ENCODE assay signal across 1 cellular context in genomic region chr14:69690042-69690441, GRCh38.
A peak's percentile ranks its signal among the peaks of the same experiment; 100 is the strongest.
TF ChIP-seq lines count a peak whose summit lies in the region.

No MANE protein-coding gene starts in this region.

TF ChIP-seq in HepG2, 621 proteins besides CTCF, POLR2A, EP300 and RAD21 (continued from another document and continues in another):
- TF ChIP-seq MYPOP (CRISPR knock-in tag; IDR thresholded peaks at IDR 0.05), result 0 out of 2 replicates have a peak, but pooled peaks have one; percentile 40
- peak; percentile 77; the same call in 1 of the 2 replicates for TF ChIP-seq AHDC1 (CRISPR knock-in tag; IDR thresholded peaks at IDR 0.05; ENCODE audit: borderline replicate concordance)
- TF ChIP-seq ZNF446 (CRISPR knock-in tag; IDR thresholded peaks at IDR 0.05), result no peak
- no peak for TF ChIP-seq ZBTB21 (CRISPR knock-in tag; IDR thresholded peaks at IDR 0.05)
- TF ChIP-seq FLYWCH1 (CRISPR knock-in tag; IDR thresholded peaks at IDR 0.05), result no peak
- TF ChIP-seq TOPORS (CRISPR knock-in tag; IDR thresholded peaks at IDR 0.05), result peak; percentile 26; the same call in 1 of the 2 replicates
- no peak for TF ChIP-seq CREB1 (IDR thresholded peaks at IDR 0.05)
- peak; percentile 33; the same call in 1 of the 2 replicates for TF ChIP-seq CREB1 (CRISPR knock-in tag; IDR thresholded peaks at IDR 0.05)
- TF ChIP-seq ZNF746 (CRISPR knock-in tag; IDR thresholded peaks at IDR 0.05), result peak; percentile 70; the same call in 1 of the 2 replicates
- 0 out of 2 replicates have a peak, but pooled peaks have one; percentile 35 for TF ChIP-seq ZSCAN9 (CRISPR knock-in tag; IDR thresholded peaks at IDR 0.05; ENCODE audit: borderline replicate concordance)
- TF ChIP-seq GFI1 (CRISPR knock-in tag; IDR thresholded peaks at IDR 0.05; ENCODE audit: borderline replicate concordance), result peak; percentile 39; the same call in 1 of the 2 replicates
- peak; percentile 88 for TF ChIP-seq NCOA2 (CRISPR knock-in tag; IDR thresholded peaks at IDR 0.05)
- no peak for TF ChIP-seq NFAT5 (CRISPR knock-in tag; IDR thresholded peaks at IDR 0.05)
- TF ChIP-seq FOXO4 (CRISPR knock-in tag; conservative IDR thresholded peaks at IDR 0.05), result no peak
- TF ChIP-seq ZBTB34 (CRISPR knock-in tag; IDR thresholded peaks at IDR 0.05), result peak; percentile 76; the same call in 1 of the 2 replicates
- TF ChIP-seq ZMYM3 (CRISPR knock-in tag; IDR thresholded peaks at IDR 0.05), result peak; percentile 91
- 0 out of 2 replicates have a peak, but pooled peaks have one; percentile 8 for TF ChIP-seq ZNF614 (CRISPR knock-in tag; IDR thresholded peaks at IDR 0.05; ENCODE audit: borderline replicate concordance)
- TF ChIP-seq THRA (CRISPR knock-in tag; IDR thresholded peaks at IDR 0.05; ENCODE audit: borderline replicate concordance), result peak; percentile 87
- TF ChIP-seq NFE2L2 (IDR thresholded peaks at IDR 0.05; ENCODE audit: low read length), result no peak
- TF ChIP-seq ATF1 (CRISPR knock-in tag; IDR thresholded peaks at IDR 0.05), result peak; percentile 46
- no peak for TF ChIP-seq TRIM24 (CRISPR knock-in tag; IDR thresholded peaks at IDR 0.05)
- TF ChIP-seq ERF (CRISPR knock-in tag; IDR thresholded peaks at IDR 0.05), result peak; percentile 74; the same call in 1 of the 2 replicates
- peak; percentile 79 for TF ChIP-seq SAP130 (CRISPR knock-in tag; IDR thresholded peaks at IDR 0.05; ENCODE audit: low read depth)
- no peak for TF ChIP-seq ZNF34 (CRISPR knock-in tag; IDR thresholded peaks at IDR 0.05; ENCODE audit: borderline replicate concordance)
- peak; percentile 16; the same call in 1 of the 2 replicates for TF ChIP-seq ZBTB26 (CRISPR knock-in tag; IDR thresholded peaks at IDR 0.05; ENCODE audit: borderline replicate concordance)
- TF ChIP-seq SAFB2 (CRISPR knock-in tag; IDR thresholded peaks at IDR 0.05; ENCODE audit: borderline replicate concordance, low read depth), result no peak
- peak; percentile 6; the same call in 1 of the 2 replicates for TF ChIP-seq ZNF629 (CRISPR knock-in tag; conservative IDR thresholded peaks at IDR 0.05)
- TF ChIP-seq MTF2 (CRISPR knock-in tag; IDR thresholded peaks at IDR 0.05; ENCODE audit: borderline replicate concordance), result no peak
- TF ChIP-seq HMGXB3 (CRISPR knock-in tag; IDR thresholded peaks at IDR 0.05; ENCODE audit: borderline replicate concordance), result peak; percentile 51; the same call in 1 of the 2 replicates
- peak; percentile 50; the same call in 1 of the 2 replicates for TF ChIP-seq JUN (CRISPR knock-in tag; IDR thresholded peaks at IDR 0.05)
- TF ChIP-seq TRIM22 (IDR thresholded peaks at IDR 0.05), result no peak
